ENCODE assay signal across 1 cellular context in the genomic region with DNA sequence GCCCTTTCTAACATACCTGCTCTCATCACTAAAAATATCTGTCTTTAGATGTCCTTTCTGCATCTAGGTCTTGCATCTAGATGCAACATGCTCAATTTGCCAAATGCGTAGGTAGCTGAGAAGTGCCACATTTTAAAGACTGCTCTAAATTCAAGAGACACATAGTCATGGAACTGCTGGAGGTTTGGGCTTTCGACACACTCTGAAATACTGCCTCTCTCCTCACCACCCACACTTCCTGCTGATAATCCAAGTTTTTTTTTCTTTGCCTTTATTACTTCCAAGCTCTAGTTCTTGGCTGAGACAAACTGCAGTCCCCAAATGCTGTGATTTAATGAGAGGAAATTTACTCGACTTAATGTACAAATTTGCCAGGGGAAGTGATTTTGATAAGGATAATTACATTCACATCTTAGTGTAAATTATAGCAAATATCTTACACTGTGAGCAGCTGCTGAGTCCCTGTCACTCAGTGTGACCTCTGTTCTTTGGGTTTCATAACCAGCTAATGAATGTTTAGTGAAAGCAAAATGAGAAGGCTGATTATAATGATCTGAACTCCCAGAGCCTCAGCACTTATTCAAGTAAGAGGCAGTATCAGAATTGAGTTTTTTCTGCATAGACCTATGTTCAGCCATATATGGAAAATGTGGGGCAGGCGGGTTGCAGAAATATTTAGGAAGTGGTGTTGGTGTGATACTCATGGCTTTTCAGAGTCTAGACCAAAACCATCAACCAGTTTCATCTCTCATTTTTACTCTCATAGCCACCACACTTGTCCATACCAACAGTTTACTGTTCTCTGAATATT.
TF ChIP-seq lines count a peak whose summit lies in the region.

No MANE protein-coding gene starts in this region.

TF ChIP-seq in GM12878, 131 proteins besides CTCF, POLR2A, EP300 and RAD21 (continued from another document):
- TF ChIP-seq HDGF (IDR thresholded peaks at IDR 0.05): no peak
- TF ChIP-seq, protein P1, sequence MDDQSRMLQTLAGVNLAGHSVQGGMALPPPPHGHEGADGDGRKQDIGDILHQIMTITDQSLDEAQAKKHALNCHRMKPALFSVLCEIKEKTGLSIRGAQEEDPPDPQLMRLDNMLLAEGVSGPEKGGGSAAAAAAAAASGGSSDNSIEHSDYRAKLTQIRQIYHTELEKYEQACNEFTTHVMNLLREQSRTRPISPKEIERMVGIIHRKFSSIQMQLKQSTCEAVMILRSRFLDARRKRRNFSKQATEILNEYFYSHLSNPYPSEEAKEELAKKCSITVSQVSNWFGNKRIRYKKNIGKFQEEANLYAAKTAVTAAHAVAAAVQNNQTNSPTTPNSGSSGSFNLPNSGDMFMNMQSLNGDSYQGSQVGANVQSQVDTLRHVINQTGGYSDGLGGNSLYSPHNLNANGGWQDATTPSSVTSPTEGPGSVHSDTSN (IDR thresholded peaks at IDR 0.05; ENCODE audit: insufficient replicate concordance, low read depth, low read length): peak; percentile 67
- peak; percentile 85 to 87 for TF ChIP-seq IKZF2 (IDR thresholded peaks at IDR 0.05)
- no peak for TF ChIP-seq SUZ12 (IDR thresholded peaks at IDR 0.05; ENCODE audit: unreplicated experiment)
- TF ChIP-seq MXI1 (IDR thresholded peaks at IDR 0.05; ENCODE audit: low read depth, low read length): no peak
- TF ChIP-seq, protein P2, sequence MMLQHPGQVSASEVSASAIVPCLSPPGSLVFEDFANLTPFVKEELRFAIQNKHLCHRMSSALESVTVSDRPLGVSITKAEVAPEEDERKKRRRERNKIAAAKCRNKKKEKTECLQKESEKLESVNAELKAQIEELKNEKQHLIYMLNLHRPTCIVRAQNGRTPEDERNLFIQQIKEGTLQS (IDR thresholded peaks at IDR 0.05; ENCODE audit: borderline replicate concordance, extremely low read depth, low read depth, low read length): no peak
- TF ChIP-seq SPI1 (IDR thresholded peaks at IDR 0.05; ENCODE audit: borderline replicate concordance, insufficient read depth, low read depth, low read length): peak; percentile 70
- TF ChIP-seq IKZF1 (conservative IDR thresholded peaks at IDR 0.05): peak; percentile 75
- TF ChIP-seq JUND (IDR thresholded peaks at IDR 0.05; ENCODE audit: low read depth, low read length): 0 out of 2 replicates have a peak, but pooled peaks have one; percentile 30
- peak; percentile 65 for TF ChIP-seq ATF7 (IDR thresholded peaks at IDR 0.05; ENCODE audit: low read depth)
- peak; percentile 54 to 56; a peak in 3 of 4 replicates for TF ChIP-seq BHLHE40 (IDR thresholded peaks at IDR 0.05; ENCODE audit: borderline replicate concordance in 1 of 2, low read depth in 2 of 2, low read length in 1 of 2)
- TF ChIP-seq, protein P3, sequence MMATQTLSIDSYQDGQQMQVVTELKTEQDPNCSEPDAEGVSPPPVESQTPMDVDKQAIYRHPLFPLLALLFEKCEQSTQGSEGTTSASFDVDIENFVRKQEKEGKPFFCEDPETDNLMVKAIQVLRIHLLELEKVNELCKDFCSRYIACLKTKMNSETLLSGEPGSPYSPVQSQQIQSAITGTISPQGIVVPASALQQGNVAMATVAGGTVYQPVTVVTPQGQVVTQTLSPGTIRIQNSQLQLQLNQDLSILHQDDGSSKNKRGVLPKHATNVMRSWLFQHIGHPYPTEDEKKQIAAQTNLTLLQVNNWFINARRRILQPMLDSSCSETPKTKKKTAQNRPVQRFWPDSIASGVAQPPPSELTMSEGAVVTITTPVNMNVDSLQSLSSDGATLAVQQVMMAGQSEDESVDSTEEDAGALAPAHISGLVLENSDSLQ (IDR thresholded peaks at IDR 0.05): peak; percentile 95
- TF ChIP-seq POLR2AphosphoS2 (IDR thresholded peaks at IDR 0.05; ENCODE audit: low read depth, low read length): no peak
- TF ChIP-seq, protein P4, sequence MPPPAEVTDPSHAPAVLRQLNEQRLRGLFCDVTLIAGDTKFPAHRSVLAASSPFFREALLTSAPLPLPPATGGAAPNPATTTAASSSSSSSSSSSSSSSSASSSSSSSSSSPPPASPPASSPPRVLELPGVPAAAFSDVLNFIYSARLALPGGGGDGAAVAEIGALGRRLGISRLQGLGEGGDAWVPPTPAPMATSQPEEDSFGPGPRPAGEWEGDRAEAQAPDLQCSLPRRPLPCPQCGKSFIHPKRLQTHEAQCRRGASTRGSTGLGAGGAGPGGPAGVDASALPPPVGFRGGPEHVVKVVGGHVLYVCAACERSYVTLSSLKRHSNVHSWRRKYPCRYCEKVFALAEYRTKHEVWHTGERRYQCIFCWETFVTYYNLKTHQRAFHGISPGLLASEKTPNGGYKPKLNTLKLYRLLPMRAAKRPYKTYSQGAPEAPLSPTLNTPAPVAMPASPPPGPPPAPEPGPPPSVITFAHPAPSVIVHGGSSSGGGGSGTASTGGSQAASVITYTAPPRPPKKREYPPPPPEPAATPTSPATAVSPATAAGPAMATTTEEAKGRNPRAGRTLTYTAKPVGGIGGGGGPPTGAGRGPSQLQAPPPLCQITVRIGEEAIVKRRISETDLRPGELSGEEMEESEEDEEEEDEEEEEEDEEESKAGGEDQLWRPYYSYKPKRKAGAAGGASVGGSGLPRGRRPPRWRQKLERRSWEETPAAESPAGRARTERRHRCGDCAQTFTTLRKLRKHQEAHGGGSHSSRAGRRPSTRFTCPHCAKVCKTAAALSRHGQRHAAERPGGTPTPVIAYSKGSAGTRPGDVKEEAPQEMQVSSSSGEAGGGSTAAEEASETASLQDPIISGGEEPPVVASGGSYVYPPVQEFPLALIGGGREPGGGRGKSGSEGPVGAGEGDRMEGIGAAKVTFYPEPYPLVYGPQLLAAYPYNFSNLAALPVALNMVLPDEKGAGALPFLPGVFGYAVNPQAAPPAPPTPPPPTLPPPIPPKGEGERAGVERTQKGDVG (CRISPR knock-in tag; IDR thresholded peaks at IDR 0.05): no peak
- peak in 1 of 2 experiments; percentile 74; a peak in 1 of 4 replicates for TF ChIP-seq SRF (IDR thresholded peaks at IDR 0.05; ENCODE audit: low read depth in 2 of 2, low read length in 2 of 2)
- TF ChIP-seq, protein P5, sequence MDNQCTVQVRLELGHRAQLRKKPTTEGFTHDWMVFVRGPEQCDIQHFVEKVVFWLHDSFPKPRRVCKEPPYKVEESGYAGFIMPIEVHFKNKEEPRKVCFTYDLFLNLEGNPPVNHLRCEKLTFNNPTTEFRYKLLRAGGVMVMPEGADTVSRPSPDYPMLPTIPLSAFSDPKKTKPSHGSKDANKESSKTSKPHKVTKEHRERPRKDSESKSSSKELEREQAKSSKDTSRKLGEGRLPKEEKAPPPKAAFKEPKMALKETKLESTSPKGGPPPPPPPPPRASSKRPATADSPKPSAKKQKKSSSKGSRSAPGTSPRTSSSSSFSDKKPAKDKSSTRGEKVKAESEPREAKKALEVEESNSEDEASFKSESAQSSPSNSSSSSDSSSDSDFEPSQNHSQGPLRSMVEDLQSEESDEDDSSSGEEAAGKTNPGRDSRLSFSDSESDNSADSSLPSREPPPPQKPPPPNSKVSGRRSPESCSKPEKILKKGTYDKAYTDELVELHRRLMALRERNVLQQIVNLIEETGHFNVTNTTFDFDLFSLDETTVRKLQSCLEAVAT (IDR thresholded peaks at IDR 0.05): peak; percentile 41
- TF ChIP-seq ZNF24 (IDR thresholded peaks at IDR 0.05): peak; percentile 35; the same call in 1 of the 2 replicates
- no peak for TF ChIP-seq SMARCA5 (IDR thresholded peaks at IDR 0.05)
- peak; percentile 79; the same call in 1 of the 2 replicates for TF ChIP-seq DPF2 (IDR thresholded peaks at IDR 0.05)
- peak; percentile 56; the same call in 1 of the 2 replicates for TF ChIP-seq IRF4 (IDR thresholded peaks at IDR 0.05; ENCODE audit: low read depth, low read length)
- peak; percentile 95 for TF ChIP-seq MTA2 (IDR thresholded peaks at IDR 0.05; ENCODE audit: low read depth)
- TF ChIP-seq, protein P6, sequence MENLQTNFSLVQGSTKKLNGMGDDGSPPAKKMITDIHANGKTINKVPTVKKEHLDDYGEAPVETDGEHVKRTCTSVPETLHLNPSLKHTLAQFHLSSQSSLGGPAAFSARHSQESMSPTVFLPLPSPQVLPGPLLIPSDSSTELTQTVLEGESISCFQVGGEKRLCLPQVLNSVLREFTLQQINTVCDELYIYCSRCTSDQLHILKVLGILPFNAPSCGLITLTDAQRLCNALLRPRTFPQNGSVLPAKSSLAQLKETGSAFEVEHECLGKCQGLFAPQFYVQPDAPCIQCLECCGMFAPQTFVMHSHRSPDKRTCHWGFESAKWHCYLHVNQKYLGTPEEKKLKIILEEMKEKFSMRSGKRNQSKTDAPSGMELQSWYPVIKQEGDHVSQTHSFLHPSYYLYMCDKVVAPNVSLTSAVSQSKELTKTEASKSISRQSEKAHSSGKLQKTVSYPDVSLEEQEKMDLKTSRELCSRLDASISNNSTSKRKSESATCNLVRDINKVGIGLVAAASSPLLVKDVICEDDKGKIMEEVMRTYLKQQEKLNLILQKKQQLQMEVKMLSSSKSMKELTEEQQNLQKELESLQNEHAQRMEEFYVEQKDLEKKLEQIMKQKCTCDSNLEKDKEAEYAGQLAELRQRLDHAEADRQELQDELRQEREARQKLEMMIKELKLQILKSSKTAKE (IDR thresholded peaks at IDR 0.05; ENCODE audit: low read depth, poor library complexity, severe bottlenecking): peak; percentile 96
- TF ChIP-seq SP1 (IDR thresholded peaks at IDR 0.05; ENCODE audit: low read depth, low read length): no peak
- TF ChIP-seq NR2F1 (conservative IDR thresholded peaks at IDR 0.05): peak; percentile 78
- TF ChIP-seq RUNX3 (IDR thresholded peaks at IDR 0.05; ENCODE audit: low read length): peak; percentile 73
- no peak for TF ChIP-seq FOXM1 (IDR thresholded peaks at IDR 0.05; ENCODE audit: low read depth, low read length)
- TF ChIP-seq GATAD2B (conservative IDR thresholded peaks at IDR 0.05; ENCODE audit: low read depth): no peak
- TF ChIP-seq TBL1XR1 (IDR thresholded peaks at IDR 0.05; ENCODE audit: low read depth, low read length): peak; percentile 68; the same call in 1 of the 2 replicates
- TF ChIP-seq CHD2 (IDR thresholded peaks at IDR 0.05; ENCODE audit: borderline replicate concordance, low read depth, low read length): peak; percentile 51; the same call in 1 of the 2 replicates
- TF ChIP-seq CBFB (IDR thresholded peaks at IDR 0.05; ENCODE audit: low read depth): no peak
